In genomic region chr19:2061093-2061935, GRCh38 we compare ENCODE assay signal across 1 cellular context.
TF ChIP-seq lines count a peak whose summit lies in the region.

No MANE protein-coding gene starts in this region.

TF ChIP-seq in HepG2, 621 proteins besides CTCF, POLR2A, EP300 and RAD21 (continued from another document and continues in another):
- TF ChIP-seq HNF1A (IDR thresholded peaks at IDR 0.05; ENCODE audit: low read depth) (no peak), HNF1A (CRISPR knock-in tag; IDR thresholded peaks at IDR 0.05; ENCODE audit: borderline replicate concordance) (0 out of 2 replicates have a peak, but pooled peaks have one; percentile 29), ZNF687 (CRISPR knock-in tag; IDR thresholded peaks at IDR 0.05) (peak; percentile 64), SAP130 (CRISPR knock-in tag; IDR thresholded peaks at IDR 0.05; ENCODE audit: low read depth) (peak; percentile 8; the same call in 1 of the 2 replicates), ZNF251 (CRISPR knock-in tag; IDR thresholded peaks at IDR 0.05) (no peak), RFXANK (CRISPR knock-in tag; IDR thresholded peaks at IDR 0.05) (peak; percentile 86; the same call in 1 of the 2 replicates), ATRX (CRISPR knock-in tag; IDR thresholded peaks at IDR 0.05; ENCODE audit: borderline replicate concordance) (no peak), PHF21A (CRISPR knock-in tag; IDR thresholded peaks at IDR 0.05) (0 out of 2 replicates have a peak, but pooled peaks have one; percentile 13), PBX3 (CRISPR knock-in tag; IDR thresholded peaks at IDR 0.05; ENCODE audit: borderline replicate concordance) (no peak), BCL3 (CRISPR knock-in tag; IDR thresholded peaks at IDR 0.05) (peak; percentile 15; the same call in 1 of the 2 replicates), MIXL1 (CRISPR knock-in tag; IDR thresholded peaks at IDR 0.05) (0 out of 2 replicates have a peak, but pooled peaks have one; percentile 36), ZNF333 (CRISPR knock-in tag; IDR thresholded peaks at IDR 0.05; ENCODE audit: borderline replicate concordance) (peak; percentile 62; the same call in 1 of the 2 replicates), ZNF563 (CRISPR knock-in tag; IDR thresholded peaks at IDR 0.05) (peak; percentile 54), ATF7-NPFF (CRISPR knock-in tag; IDR thresholded peaks at IDR 0.05; ENCODE audit: low read depth) (peak; percentile 70), TOPORS (CRISPR knock-in tag; IDR thresholded peaks at IDR 0.05) (peak; percentile 78; the same call in 1 of the 2 replicates), SNAPC4 (CRISPR knock-in tag; IDR thresholded peaks at IDR 0.05) (peak; percentile 88), MEF2D (CRISPR knock-in tag; IDR thresholded peaks at IDR 0.05) (peak; percentile 27; the same call in 1 of the 2 replicates), ZNF766 (CRISPR knock-in tag; IDR thresholded peaks at IDR 0.05; ENCODE audit: borderline replicate concordance) (peak; percentile 18; the same call in 1 of the 2 replicates), ZNF253 (CRISPR knock-in tag; IDR thresholded peaks at IDR 0.05; ENCODE audit: borderline replicate concordance) (peak; percentile 91; the same call in 1 of the 2 replicates), TFE3 (CRISPR knock-in tag; IDR thresholded peaks at IDR 0.05) (0 out of 2 replicates have a peak, but pooled peaks have one; percentile 21), YEATS4 (CRISPR knock-in tag; IDR thresholded peaks at IDR 0.05; ENCODE audit: borderline replicate concordance) (no peak), ZNF382 (CRISPR knock-in tag; IDR thresholded peaks at IDR 0.05; ENCODE audit: borderline replicate concordance) (no peak), THAP7 (CRISPR knock-in tag; IDR thresholded peaks at IDR 0.05) (no peak), IRX3 (CRISPR knock-in tag; IDR thresholded peaks at IDR 0.05; ENCODE audit: borderline replicate concordance, low read depth) (peak; percentile 60; the same call in 1 of the 2 replicates), SNAPC2 (CRISPR knock-in tag; IDR thresholded peaks at IDR 0.05) (peak; percentile 61; the same call in 1 of the 2 replicates), MAF1 (CRISPR knock-in tag; IDR thresholded peaks at IDR 0.05; ENCODE audit: borderline replicate concordance) (0 out of 2 replicates have a peak, but pooled peaks have one; percentile 63), ZNF292 (CRISPR knock-in tag; IDR thresholded peaks at IDR 0.05; ENCODE audit: borderline replicate concordance, low read depth) (no peak), SRSF1 (optimal IDR thresholded peaks at IDR 0.05; ENCODE audit: low read depth, low read length) (peak; percentile 25), HIVEP1 (CRISPR knock-in tag; IDR thresholded peaks at IDR 0.05) (peak; percentile 68), BRD4 (CRISPR knock-in tag; IDR thresholded peaks at IDR 0.05) (peak; percentile 59), U2AF1 (optimal IDR thresholded peaks at IDR 0.05; ENCODE audit: low read depth, low read length) (no peak), MBD4 (IDR thresholded peaks at IDR 0.05; ENCODE audit: borderline replicate concordance, low read length) (no peak), PATZ1 (CRISPR knock-in tag; IDR thresholded peaks at IDR 0.05) (peak; percentile 93)
